In genomic region chr15:78977091-78977571, GRCh38 we compare ENCODE assay signal across 9 cellular contexts. TPM values are rescaled to one million over a fixed set of nuclear protein-coding genes. Genes with fewer than 3 reads are reported as not detected.
A peak's percentile ranks its signal among the peaks of the same experiment; 100 is the strongest.
DNase-seq lines count a peak whose midpoint lies in the region; ATAC-seq and TF ChIP-seq lines count a peak whose summit lies in the region.
"Had no signal": no experiment of that assay in that cellular context is flagged by ENCODE, and none has a peak within 500 bp of the region (broad histone marks: within the 10 kb centered on the region; RNA-seq: fewer than 3 reads in every experiment).

No MANE protein-coding gene starts in this region.

- ATAC-seq in GM19025 (IDR thresholded peaks at IDR 0.05; ENCODE audit: low read depth, unreplicated experiment) (peak; percentile 69), HG02623 (IDR thresholded peaks at IDR 0.05; ENCODE audit: unreplicated experiment) (peak; percentile 66)
- ATAC-seq in naive thymus-derived CD4-positive, alpha-beta T cell = peak; percentile 61

- peak overlapping the region in 1 of 9 donors; percentile 83 for H3K27ac Mint-ChIP-seq in naive thymus-derived CD4-positive, alpha-beta T cell

- H3K36me3 Mint-ChIP-seq in naive thymus-derived CD4-positive, alpha-beta T cell = no peaks in the 10 kb centered on the region

- no peaks in the 10 kb centered on the region for H3K9me3 ChIP-seq in naive thymus-derived CD4-positive, alpha-beta T cell (ENCODE audit: control insufficient read depth in 2 of 3, low read length in 3 of 3)
- H3K9me3 ChIP-seq: ovary had no signal

- peaks cover 32% of the 10 kb centered on the region for H3K4me1 ChIP-seq in KMS-11 (ENCODE audit: low read depth, poor library complexity, severe bottlenecking)
- H3K4me1 ChIP-seq in naive thymus-derived CD4-positive, alpha-beta T cell (ENCODE audit: control insufficient read depth in 2 of 2, insufficient read depth in 2 of 2, low read length in 2 of 2) = no peaks in the 10 kb centered on the region

- intact Hi-C loops in naive thymus-derived CD4-positive, alpha-beta T cell (cut with micrococcal nuclease) = loop anchor here in 1 of 2 donors (5.0 kb wide), 1 partner anchor 35 kb away; no protein-coding TSS in a partner anchor

- TF ChIP-seq CTCF in KMS-11 (conservative IDR thresholded peaks at IDR 0.05; ENCODE audit: low read depth, low read length) = no peak

- POLR2A ChIA-PET in naive thymus-derived CD4-positive, alpha-beta T cell (lab: Charles Lee) = no interaction called here

- peak overlapping the region; percentile 66 for H3K9ac ChIP-seq in KMS-11

- H3K27me3 Mint-ChIP-seq in naive thymus-derived CD4-positive, alpha-beta T cell = peaks cover 0 to 8% (median 0%) of the 10 kb centered on the region in 5 donors

- H3K79me2 ChIP-seq in KMS-11 (ENCODE audit: insufficient read depth, low read depth) = no peaks in the 10 kb centered on the region

- CTCF ChIA-PET in naive thymus-derived CD4-positive, alpha-beta T cell (lab: Charles Lee) = no interaction called here

- H3K4me1 Mint-ChIP-seq in naive thymus-derived CD4-positive, alpha-beta T cell = peaks cover 0 to 12% (median 0%) of the 10 kb centered on the region in 7 donors

- no peaks in the 10 kb centered on the region for H3K27me3 ChIP-seq in KMS-11 (ENCODE audit: insufficient read depth, low read depth)
- no peaks in the 10 kb centered on the region for H3K27me3 ChIP-seq in naive thymus-derived CD4-positive, alpha-beta T cell (ENCODE audit: control insufficient read depth in 2 of 2, insufficient read depth in 2 of 2, low read length in 2 of 2)
- H3K27me3 ChIP-seq: ovary had no signal

- H3K36me3 ChIP-seq in KMS-11 (ENCODE audit: insufficient read depth) = no peaks in the 10 kb centered on the region
- H3K36me3 ChIP-seq in naive thymus-derived CD4-positive, alpha-beta T cell (ENCODE audit: control insufficient read depth in 2 of 3, insufficient read depth in 3 of 3, low read length in 3 of 3) = no peaks in the 10 kb centered on the region
- H3K36me3 ChIP-seq: ovary had no signal

- H4K20me1 ChIP-seq in KMS-11 (ENCODE audit: insufficient read depth) = no peaks in the 10 kb centered on the region

- peak overlapping the region; percentile 95 for H3K27ac ChIP-seq in KMS-11
- H3K27ac ChIP-seq in naive thymus-derived CD4-positive, alpha-beta T cell (ENCODE audit: low read depth, low read length) = no peak overlapping the region
- H3K27ac ChIP-seq in substantia nigra (ENCODE audit: low read depth, low read length, poor library complexity, severe bottlenecking) = no peak overlapping the region
- H3K27ac ChIP-seq: ovary had no signal

- no peak for DNase-seq in naive thymus-derived CD4-positive, alpha-beta T cell
- DNase-seq in substantia nigra (lab: John Stamatoyannopoulos, UW) (no peak), NCI-H2171 (lab: John Stamatoyannopoulos, UW) (no peak), AG08396 (ENCODE audit: low spot score) (no peak)
- DNase-seq: activated naive CD4-positive, alpha-beta T cell; ovary had no signal

- H3K4me3 ChIP-seq in KMS-11 (IDR thresholded peaks at IDR 0.05; ENCODE audit: insufficient read depth, low read depth, low read length) = no peak overlapping the region
- H3K4me3 ChIP-seq in naive thymus-derived CD4-positive, alpha-beta T cell (ENCODE audit: low read length) = no peak overlapping the region
- H3K4me3 ChIP-seq: ovary had no signal

- H3K4me2 ChIP-seq in KMS-11 = peak overlapping the region; percentile 95

- peak overlapping the region in 1 of 10 donors; percentile 47 for H3K4me3 Mint-ChIP-seq in naive thymus-derived CD4-positive, alpha-beta T cell

- peaks cover 0 to 2% (median 0%) of the 10 kb centered on the region in 11 donors for H3K9me3 Mint-ChIP-seq in naive thymus-derived CD4-positive, alpha-beta T cell

- H2AFZ ChIP-seq in KMS-11 (ENCODE audit: low read depth) = peak overlapping the region; percentile 97

RNA-seq across cellular contexts. Expression of gene CTSH, which starts 32.3 kb away (rescaled TPM):
- total RNA-seq in naive thymus-derived CD4-positive, alpha-beta T cell = 10 to 100 TPM in 3 of 5 experiments, 1 to 10 TPM in 2; 8.4 to 98.4 (median 10.4) TPM
- 10 to 100 TPM; 11.4 to 12.2 TPM for polyA plus RNA-seq in naive thymus-derived CD4-positive, alpha-beta T cell
